In genomic region chr3:170751894-170752283, GRCh38 we compare ENCODE assay signal across 13 cellular contexts.
A peak's percentile ranks its signal among the peaks of the same experiment; 100 is the strongest.
DNase-seq lines count a peak whose midpoint lies in the region; ATAC-seq, FAIRE-seq and TF ChIP-seq lines count a peak whose summit lies in the region.
"Had no signal": no experiment of that assay in that cellular context is flagged by ENCODE, and none has a peak within 500 bp of the region (broad histone marks: within the 10 kb centered on the region; RNA-seq: fewer than 3 reads in every experiment).

No MANE protein-coding gene starts in this region.

- peak in 3 of 4 donors; percentile 29 to 57 (median 52) for ATAC-seq in heart left ventricle
- ATAC-seq in HG02759 (IDR thresholded peaks at IDR 0.05; ENCODE audit: unreplicated experiment): no peak
- ATAC-seq: CD8-positive, alpha-beta T cell; stimulated activated naive CD8-positive, alpha-beta T cell treated with anti-CD3 and anti-CD28 coated beads, Interleukin-15, Interleukin-2, amounts not matched to agents 100 U/mL and 50 U/mL, for 24 hours had no signal

- TF ChIP-seq CTCF in heart left ventricle (IDR thresholded peaks at IDR 0.05): no peak
- TF ChIP-seq CTCF in transverse colon (IDR thresholded peaks at IDR 0.05): no peak

- no peak for FAIRE-seq in H54 (lab: Jason Lieb, UNC)

- TF ChIP-seq EP300 in transverse colon (IDR thresholded peaks at IDR 0.05; ENCODE audit: low read depth): no peak

- H3K36me3 ChIP-seq in heart left ventricle (no peaks in the 10 kb centered on the region), transverse colon (no peaks in the 10 kb centered on the region)

- intact Hi-C loops in heart left ventricle (cut with DNase I): no loop called here
- intact Hi-C loops in transverse colon (cut with DNase I; ENCODE audit: low total_unique reads): no loop called here

- H3K27ac ChIP-seq in heart left ventricle (peak overlapping the region in 1 of 12 donors; percentile 34), skin epidermis (peak overlapping the region in 11 of 21 experiments; percentile 2 to 80 (median 48)), transverse colon (peak overlapping the region in 1 of 4 donors; percentile 2)
- H3K27ac ChIP-seq: psoas muscle had no signal

- 18 to 54% (median 36%) methylated on average over 1 of the region's 1 CpG for WGBS in heart left ventricle, 4 donors
- WGBS in transverse colon (ENCODE audit: low coverage in 1 of 2), 2 donors: 35 to 50% methylated on average over 1 of the region's 1 CpG

- DNase-seq in HCEC 1CT (peak; percentile 53), amniotic epithelial cell (ENCODE audit: low read depth) (peak; percentile 70), heart left ventricle (no peak), H54 (ENCODE audit: insufficient read length, low spot score) (no peak), transverse colon (no peak), GOT3 (lab: John Stamatoyannopoulos, UW) (no peak)
- DNase-seq: activated CD4-positive, alpha-beta T cell treated with anti-CD3 and anti-CD28 coated beads, Interleukin-2, amount 10 ng/mL, durations not matched to agents 24 days and 14 days; CD8-positive, alpha-beta T cell; stimulated activated CD4-positive, alpha-beta T cell treated with anti-CD3 and anti-CD28 coated beads, Interleukin-2, amount 100 ng/mL, for 48 hours; stimulated activated naive CD8-positive, alpha-beta T cell treated with anti-CD3 and anti-CD28 coated beads, Interleukin-15, Interleukin-2, amounts not matched to agents 100 U/mL and 50 U/mL, for 24 hours had no signal

- H3K4me1 ChIP-seq in heart left ventricle (peaks cover 0 to 19% (median 6%) of the 10 kb centered on the region in 12 donors), transverse colon (peaks cover 0 to 8% (median 6%) of the 10 kb centered on the region in 4 donors)
- H3K4me1 ChIP-seq: psoas muscle had no signal

- H3K9me3 ChIP-seq in heart left ventricle (no peaks in the 10 kb centered on the region), transverse colon (no peaks in the 10 kb centered on the region)
- H3K9me3 ChIP-seq: psoas muscle had no signal

- H3K4me3 ChIP-seq in heart left ventricle: no peak overlapping the region
- no peak overlapping the region for H3K4me3 ChIP-seq in skin epidermis
- no peak overlapping the region for H3K4me3 ChIP-seq in transverse colon
- H3K4me3 ChIP-seq: psoas muscle had no signal

- TF ChIP-seq POLR2A in heart left ventricle (IDR thresholded peaks at IDR 0.05) (no peak), H54 (IDR thresholded peaks at IDR 0.05; ENCODE audit: low read depth, low read length) (no peak), transverse colon (IDR thresholded peaks at IDR 0.05) (no peak)

- H3K27me3 ChIP-seq in heart left ventricle (peaks cover 0 to 5% (median 0%) of the 10 kb centered on the region in 9 donors), transverse colon (no peaks in the 10 kb centered on the region)

- in situ Hi-C loops in transverse colon (cut with MboI; ENCODE audit: low pct_ligation_motif_present in 1 of 4, low pct_unique_long_range_greater_than_20kb in 1 of 4, low sequenced_read_pairs in 3 of 4): no loop called here

Comparison
In these comparisons a context has a peak if more than half of its experiments do, and no peak if none do; other contexts are left out.
1. DNase-seq: peak in HCEC 1CT (single experiment) and amniotic epithelial cell (single experiment); none in heart left ventricle (0 of 5), H54 (single experiment), transverse colon (single experiment) and GOT3 (single experiment).